In the genomic region with DNA sequence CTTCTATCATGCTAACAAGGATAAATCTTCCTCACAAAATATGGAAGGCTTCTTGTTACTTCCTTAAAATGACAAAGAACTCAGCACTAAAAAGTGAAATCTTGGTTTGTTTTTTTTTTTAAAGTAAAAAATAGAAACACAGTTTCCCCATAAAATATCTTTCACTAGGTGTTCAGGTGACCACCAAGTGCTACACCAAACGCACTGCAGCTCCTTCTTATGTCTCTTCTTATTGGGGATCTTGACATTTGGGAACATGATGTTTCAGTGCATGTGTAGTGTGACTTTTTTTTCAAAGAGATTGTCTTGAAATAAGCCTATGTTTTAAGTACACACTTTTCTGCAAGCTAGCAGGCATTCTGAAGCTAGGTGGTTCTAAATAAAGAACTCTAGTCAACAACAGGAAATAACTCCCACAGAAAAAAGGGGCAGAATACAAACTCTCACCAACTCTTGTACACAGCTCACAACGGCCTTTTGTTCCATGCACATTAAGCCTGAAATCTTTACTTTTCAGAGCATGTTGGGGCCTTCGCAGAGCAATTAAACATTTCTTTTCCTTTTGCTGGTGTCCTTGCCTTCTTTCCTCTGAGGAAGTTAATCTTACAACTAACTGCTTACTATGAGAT, we compare ENCODE assay signal across 9 cellular contexts. TPM values are rescaled to one million over a fixed set of nuclear protein-coding genes. Genes with fewer than 3 reads are reported as not detected.
A peak's percentile ranks its signal among the peaks of the same experiment; 100 is the strongest.
DNase-seq lines count a peak whose midpoint lies in the region; ATAC-seq lines count a peak whose summit lies in the region.
"Had no signal": no experiment of that assay in that cellular context is flagged by ENCODE, and none has a peak within 500 bp of the region (broad histone marks: within the 10 kb centered on the region; RNA-seq: fewer than 3 reads in every experiment).

No MANE protein-coding gene starts in this region.

- peaks cover 39% of the 10 kb centered on the region for H3K4me1 Mint-ChIP-seq in activated naive CD4-positive, alpha-beta T cell treated with anti-CD3 and anti-CD28 coated beads, Interleukin-2, amount 50 U/mL, for 24 hours
- peaks cover 31% of the 10 kb centered on the region for H3K4me1 Mint-ChIP-seq in activated T-helper 2 cell treated with anti-CD3 and anti-CD28 coated beads, Interferon-gamma antibody, Interleukin-2, Interleukin-4, amounts not matched to agents 10 μg/mL and 5 μg/mL and 100 μg/mL, durations not matched to agents 14 hours and 24 hours and 36 hours (ENCODE audit: low read depth)

- H3K9me3 Mint-ChIP-seq in activated naive CD4-positive, alpha-beta T cell treated with anti-CD3 and anti-CD28 coated beads, Interleukin-2, amount 50 U/mL, for 24 hours: no peaks in the 10 kb centered on the region
- no peaks in the 10 kb centered on the region for H3K9me3 Mint-ChIP-seq in activated T-helper 2 cell treated with anti-CD3 and anti-CD28 coated beads, Interferon-gamma antibody, Interleukin-2, Interleukin-4, amounts not matched to agents 10 μg/mL and 5 μg/mL and 100 μg/mL, durations not matched to agents 14 hours and 24 hours and 36 hours

- DNase-seq in activated naive CD4-positive, alpha-beta T cell treated with anti-CD3 and anti-CD28 coated beads, Interleukin-2, amount 50 U/mL, for 16 hours: no peak
- DNase-seq in activated T-helper 2 cell treated with anti-CD3 and anti-CD28 coated beads, Interferon-gamma antibody, Interleukin-2, Interleukin-4, amounts not matched to agents 10 μg/mL and 5 μg/mL and 100 μg/mL, durations not matched to agents 14 hours and 24 hours and 36 hours (ENCODE audit: low spot score): no peak
- DNase-seq in superior temporal gyrus (ENCODE audit: extremely low spot score) (peak; percentile 44), UCSD-AML1 (lab: John Stamatoyannopoulos, UW; ENCODE audit: unreplicated experiment) (no peak), SIG-M5 treated with dmso at 0.1 percent for 504 hours (lab: John Stamatoyannopoulos, UW; ENCODE audit: unreplicated experiment) (no peak)
- DNase-seq: left lung had no signal

- peak overlapping the region; percentile 12 for H3K4me3 Mint-ChIP-seq in activated naive CD4-positive, alpha-beta T cell treated with anti-CD3 and anti-CD28 coated beads, Interleukin-2, amount 50 U/mL, for 24 hours
- H3K4me3 Mint-ChIP-seq in activated T-helper 2 cell treated with anti-CD3 and anti-CD28 coated beads, Interferon-gamma antibody, Interleukin-2, Interleukin-4, amounts not matched to agents 10 μg/mL and 5 μg/mL and 100 μg/mL, durations not matched to agents 14 hours and 24 hours and 36 hours (ENCODE audit: low read depth): peak overlapping the region; percentile 11

- H3K27ac Mint-ChIP-seq in activated naive CD4-positive, alpha-beta T cell treated with anti-CD3 and anti-CD28 coated beads, Interleukin-2, amount 50 U/mL, for 24 hours: peak overlapping the region; percentile 66
- peak overlapping the region; percentile 47 for H3K27ac Mint-ChIP-seq in activated T-helper 2 cell treated with anti-CD3 and anti-CD28 coated beads, Interferon-gamma antibody, Interleukin-2, Interleukin-4, amounts not matched to agents 10 μg/mL and 5 μg/mL and 100 μg/mL, durations not matched to agents 14 hours and 24 hours and 36 hours

- no peaks in the 10 kb centered on the region for H3K36me3 Mint-ChIP-seq in activated naive CD4-positive, alpha-beta T cell treated with anti-CD3 and anti-CD28 coated beads, Interleukin-2, amount 50 U/mL, for 24 hours
- H3K36me3 Mint-ChIP-seq in activated T-helper 2 cell treated with anti-CD3 and anti-CD28 coated beads, Interferon-gamma antibody, Interleukin-2, Interleukin-4, amounts not matched to agents 10 μg/mL and 5 μg/mL and 100 μg/mL, durations not matched to agents 14 hours and 24 hours and 36 hours (ENCODE audit: low read depth): peaks cover 8% of the 10 kb centered on the region

- no peaks in the 10 kb centered on the region for H3K27me3 Mint-ChIP-seq in activated naive CD4-positive, alpha-beta T cell treated with anti-CD3 and anti-CD28 coated beads, Interleukin-2, amount 50 U/mL, for 24 hours
- H3K27me3 Mint-ChIP-seq in activated T-helper 2 cell treated with anti-CD3 and anti-CD28 coated beads, Interferon-gamma antibody, Interleukin-2, Interleukin-4, amounts not matched to agents 10 μg/mL and 5 μg/mL and 100 μg/mL, durations not matched to agents 14 hours and 24 hours and 36 hours (ENCODE audit: low read depth): no peaks in the 10 kb centered on the region

- ATAC-seq in HG02884 (IDR thresholded peaks at IDR 0.05; ENCODE audit: unreplicated experiment) (peak; percentile 88), HG03439 (IDR thresholded peaks at IDR 0.05; ENCODE audit: unreplicated experiment) (no peak)
- ATAC-seq: left lung had no signal

- intact Hi-C loops in activated T-helper 2 cell treated with anti-CD3 and anti-CD28 coated beads, Interferon-gamma antibody, Interleukin-2, Interleukin-4, amounts not matched to agents 10 μg/mL and 5 μg/mL and 100 μg/mL, durations not matched to agents 14 hours and 24 hours and 36 hours (cut with micrococcal nuclease): no loop called here

RNA-seq across cellular contexts. Expression of a gene that starts 13.2 kb away (rescaled TPM):
- total RNA-seq in activated T-helper 2 cell treated with anti-CD3 and anti-CD28 coated beads, Interferon-gamma antibody, Interleukin-2, Interleukin-4, amounts not matched to agents 10 μg/mL and 5 μg/mL and 100 μg/mL, durations not matched to agents 14 hours and 24 hours and 36 hours: 29.2 and 31.0 TPM in 2 replicates
